ENCODE assay signal across 8 cellular contexts in genomic region chr19:4866595-4867424, GRCh38. TPM values are rescaled to one million over a fixed set of nuclear protein-coding genes. Genes with fewer than 3 reads are reported as not detected.
DNase-seq lines count a peak whose midpoint lies in the region; ATAC-seq and TF ChIP-seq lines count a peak whose summit lies in the region.

No MANE protein-coding gene starts in this region.

- intact Hi-C loops in left cardiac atrium (cut with DNase I) = no loop called here

- no peak for ATAC-seq in activated naive CD8-positive, alpha-beta T cell treated with anti-CD3 and anti-CD28 coated beads, Interleukin-2, amount 10 ng/mL, durations not matched to agents 7 days and 5 days (ENCODE audit: low read depth)
- ATAC-seq in left cardiac atrium = peak; percentile 35 to 46
- ATAC-seq in GM19023 (IDR thresholded peaks at IDR 0.05; ENCODE audit: unreplicated experiment) = no peak

- peak overlapping the region; percentile 85 for H3K4me3 Mint-ChIP-seq in activated naive CD8-positive, alpha-beta T cell treated with anti-CD3 and anti-CD28 coated beads, Interleukin-2, amount 10 ng/mL, durations not matched to agents 7 days and 5 days

- no peaks in the 10 kb centered on the region for H3K9me3 Mint-ChIP-seq in activated naive CD8-positive, alpha-beta T cell treated with anti-CD3 and anti-CD28 coated beads, Interleukin-2, amount 10 ng/mL, durations not matched to agents 7 days and 5 days

- peak overlapping the region; percentile 87 for H3K27ac ChIP-seq in RWPE1

- peak overlapping the region; percentile 70 for H3K27ac Mint-ChIP-seq in activated naive CD8-positive, alpha-beta T cell treated with anti-CD3 and anti-CD28 coated beads, Interleukin-2, amount 10 ng/mL, durations not matched to agents 7 days and 5 days

- POLR2A ChIA-PET in RWPE1 (lab: Yijun Ruan, JAX; ENCODE audit: low non-redundant PET) = interaction anchor here (0.6 kb wide), 2 partner anchors 10 to 20 kb away, joined by 3 to 8 read pairs; no protein-coding TSS in a partner anchor
- POLR2A ChIA-PET in activated naive CD8-positive, alpha-beta T cell treated with anti-CD3 and anti-CD28 coated beads, Interleukin-2, amount 10 ng/mL, durations not matched to agents 7 days and 5 days (lab: Charles Lee) = interaction anchor here (0.6 to 2.3 kb wide), 8 partner anchors 35 to 816 kb away, joined by 3 to 9 read pairs (median 3); partner anchors contain the start of gene KDM4B

- CTCF ChIA-PET in RWPE1 (lab: Yijun Ruan, JAX) = interaction anchor here (0.6 to 2.3 kb wide), 6 partner anchors 15 to 150 kb away, joined by 3 to 9 read pairs (median 3); no protein-coding TSS in a partner anchor

- peaks cover 17% of the 10 kb centered on the region for H3K4me1 Mint-ChIP-seq in activated naive CD8-positive, alpha-beta T cell treated with anti-CD3 and anti-CD28 coated beads, Interleukin-2, amount 10 ng/mL, durations not matched to agents 7 days and 5 days

- TF ChIP-seq CTCF in GM12872 (IDR thresholded peaks at IDR 0.05; ENCODE audit: insufficient read depth, low read depth, low read length) = 0 out of 3 replicates have a peak, but pooled peaks have one; percentile 18
- no peak for TF ChIP-seq CTCF in RWPE1 (conservative IDR thresholded peaks at IDR 0.05; ENCODE audit: low read depth)

- no peaks in the 10 kb centered on the region for H3K36me3 Mint-ChIP-seq in activated naive CD8-positive, alpha-beta T cell treated with anti-CD3 and anti-CD28 coated beads, Interleukin-2, amount 10 ng/mL, durations not matched to agents 7 days and 5 days

- peaks cover 4% of the 10 kb centered on the region for H3K27me3 Mint-ChIP-seq in activated naive CD8-positive, alpha-beta T cell treated with anti-CD3 and anti-CD28 coated beads, Interleukin-2, amount 10 ng/mL, durations not matched to agents 7 days and 5 days

- DNase-seq in RWPE1 (ENCODE audit: low spot score) (peak; percentile 42), left cardiac atrium (peak; percentile 75), retina (peak; percentile 35), COLO668 (lab: John Stamatoyannopoulos, UW; ENCODE audit: unreplicated experiment) (no peak), NCI-H2107 treated with DMSO at 0.1 percent for 48 hours (lab: John Stamatoyannopoulos, UW; ENCODE audit: unreplicated experiment) (no peak)
- DNase-seq in activated naive CD8-positive, alpha-beta T cell treated with anti-CD3 and anti-CD28 coated beads, Interleukin-2, amount 10 ng/mL, durations not matched to agents 7 days and 5 days = peak; percentile 68

RNA-seq across cellular contexts. Expression of gene PLIN3, which starts 0.7 kb away (rescaled TPM):
- total RNA-seq in activated naive CD8-positive, alpha-beta T cell treated with anti-CD3 and anti-CD28 coated beads, Interleukin-2, amount 10 ng/mL, durations not matched to agents 7 days and 5 days = 10 to 100 TPM; 22.8 to 25.5 TPM
- total RNA-seq in left cardiac atrium = 10 to 100 TPM; 25.3 to 35.1 TPM

RNA-seq across cellular contexts. Expression of gene TICAM1, which starts 35.3 kb away (rescaled TPM):
- total RNA-seq in activated naive CD8-positive, alpha-beta T cell treated with anti-CD3 and anti-CD28 coated beads, Interleukin-2, amount 10 ng/mL, durations not matched to agents 7 days and 5 days = 10 to 100 TPM; 14.1 to 14.3 TPM
- 1 to 10 TPM; 6.9 to 8.0 TPM for total RNA-seq in left cardiac atrium

RNA-seq across cellular contexts. Expression of gene ARRDC5, which starts 35.9 kb away (rescaled TPM):
- 1 to 10 TPM; 7.5 to 8.8 TPM for total RNA-seq in activated naive CD8-positive, alpha-beta T cell treated with anti-CD3 and anti-CD28 coated beads, Interleukin-2, amount 10 ng/mL, durations not matched to agents 7 days and 5 days
- total RNA-seq in left cardiac atrium = under 1 TPM in 1 of 2 donors, not detected in 1; 0.18 TPM

RNA-seq across cellular contexts. Expression of gene UHRF1, which starts 42.5 kb away (rescaled TPM):
- 100 to 1,000 TPM in 1 of 2 experiments, 10 to 100 TPM in 1; 90.8 to 103 TPM for total RNA-seq in activated naive CD8-positive, alpha-beta T cell treated with anti-CD3 and anti-CD28 coated beads, Interleukin-2, amount 10 ng/mL, durations not matched to agents 7 days and 5 days
- total RNA-seq in left cardiac atrium = 1 to 10 TPM; 1.2 to 3.6 TPM

Comparison
In these comparisons a context has a peak if more than half of its experiments do, and no peak if none do; other contexts are left out.
1. DNase-seq: peak in RWPE1 (single experiment), activated naive CD8-positive, alpha-beta T cell treated with anti-CD3 and anti-CD28 coated beads, Interleukin-2, amount 10 ng/mL, durations not matched to agents 7 days and 5 days (single experiment), left cardiac atrium (single experiment) and retina (single experiment); none in COLO668 (single experiment) and NCI-H2107 treated with DMSO at 0.1 percent for 48 hours (single experiment).
2. ATAC-seq: peak in left cardiac atrium (2 of 2); none in activated naive CD8-positive, alpha-beta T cell treated with anti-CD3 and anti-CD28 coated beads, Interleukin-2, amount 10 ng/mL, durations not matched to agents 7 days and 5 days (single experiment) and GM19023 (single experiment).
3. RNA of gene ARRDC5, which starts 35.9 kb away (total RNA-seq): 7.5 to 8.8 TPM in activated naive CD8-positive, alpha-beta T cell treated with anti-CD3 and anti-CD28 coated beads, Interleukin-2, amount 10 ng/mL, durations not matched to agents 7 days and 5 days; 0.18 TPM in left cardiac atrium; every median in the first group is over 4 times any median in the second.